In the genomic region with DNA sequence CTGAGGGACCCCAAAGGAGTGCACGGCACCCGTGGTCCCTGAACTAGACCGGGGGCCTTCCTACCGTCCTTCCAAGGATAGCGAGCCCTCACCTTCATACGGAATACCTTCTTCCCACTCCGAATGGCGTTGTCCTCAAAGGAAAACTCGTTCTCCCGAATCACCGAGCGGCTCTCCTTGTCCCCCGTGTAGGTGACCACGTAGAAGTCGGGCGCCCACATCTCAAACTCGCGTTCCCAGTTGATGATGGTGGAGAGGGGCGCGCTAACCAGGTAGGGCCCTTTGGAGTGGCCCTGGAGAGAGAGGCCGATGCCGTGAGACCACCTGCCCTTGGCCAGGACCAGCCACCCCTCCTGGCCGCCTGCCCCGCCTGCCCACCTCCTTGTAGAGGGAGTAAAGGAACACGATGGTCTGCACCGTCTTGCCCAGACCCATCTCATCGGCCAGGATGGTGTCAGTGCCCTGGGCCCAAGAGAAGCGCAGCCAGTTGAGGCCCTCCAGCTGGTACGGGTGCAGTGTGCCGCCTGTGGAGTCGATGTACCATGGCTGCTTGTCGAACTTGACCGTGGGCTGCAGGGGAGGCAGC, we compare ENCODE assay signal across 15 cellular contexts. TPM values are rescaled to one million over a fixed set of nuclear protein-coding genes. Genes with fewer than 3 reads are reported as not detected.
DNase-seq lines count a peak whose midpoint lies in the region; ATAC-seq and TF ChIP-seq lines count a peak whose summit lies in the region.
"Had no signal": no experiment of that assay in that cellular context is flagged by ENCODE, and none has a peak within 500 bp of the region (broad histone marks: within the 10 kb centered on the region; RNA-seq: fewer than 3 reads in every experiment).

No MANE protein-coding gene starts in this region.

- no peak overlapping the region for H2BK5ac ChIP-seq in H9 (ENCODE audit: insufficient read length, low read length)
- H2BK5ac ChIP-seq in neuronal stem cell (ENCODE audit: low read length): no peak overlapping the region

- no CpG with 5 or more reads among the region's 33 CpGs for WGBS in H9 (ENCODE audit: extremely low coverage, insufficient read length, low lambda C conversion rate)
- no CpG with 5 or more reads among the region's 33 CpGs for WGBS in neuronal stem cell (ENCODE audit: extremely low coverage in 2 of 2, insufficient read length in 2 of 2, insufficient replicate concordance in 1 of 2), 2 donors
- WGBS in aorta, 2 donors: 93 to 94% methylated on average over 33 of the region's 33 CpGs

- H3K4me1 Mint-ChIP-seq in H9: peaks cover 0 to 9% of the 10 kb centered on the region in 2 experiments; a peak in 1 of 4 replicates
- H3K4me1 Mint-ChIP-seq: B cell; CD4-positive, alpha-beta memory T cell had no signal

- no peak overlapping the region for H3K4ac ChIP-seq in H9 (ENCODE audit: low read depth, low read length)
- no peak overlapping the region for H3K4ac ChIP-seq in neuronal stem cell (ENCODE audit: low read length)

- H3K4me1 ChIP-seq in H9 (ENCODE audit: insufficient read depth, low read length): no peaks in the 10 kb centered on the region
- H3K4me1 ChIP-seq in neuronal stem cell (ENCODE audit: control insufficient read depth in 2 of 2, insufficient read depth in 1 of 2, low read depth in 1 of 2, low read length in 2 of 2): no peaks in the 10 kb centered on the region
- H3K4me1 ChIP-seq in aorta (ENCODE audit: control insufficient read depth in 1 of 2, insufficient read depth in 2 of 2, low read length in 2 of 2): no peaks in the 10 kb centered on the region
- H3K4me1 ChIP-seq: HAP-1 had no signal

- peaks cover 30% of the 10 kb centered on the region for H3K27me3 Mint-ChIP-seq in H9 (ENCODE audit: low read depth)

- no peaks in the 10 kb centered on the region for H3K9me3 Mint-ChIP-seq in H9
- H3K9me3 Mint-ChIP-seq: CD4-positive, alpha-beta memory T cell; GM23338; HFFc6 had no signal

- H3K4me3 Mint-ChIP-seq in H9: no peak overlapping the region
- H3K4me3 Mint-ChIP-seq: B cell; CD4-positive, alpha-beta memory T cell; GM23338; HFFc6 had no signal

- H3K14ac ChIP-seq in H9 (ENCODE audit: insufficient read depth, low read length): no peak overlapping the region
- H3K14ac ChIP-seq in neuronal stem cell (ENCODE audit: low read length): no peak overlapping the region

- H2BK12ac ChIP-seq in H9 (ENCODE audit: insufficient read length, low read depth, low read length) (no peak overlapping the region), neuronal stem cell (ENCODE audit: low read length) (no peak overlapping the region)

- TF ChIP-seq CTCF in H9 (conservative IDR thresholded peaks at IDR 0.05): no peak

- H4K8ac ChIP-seq in H9 (replicated peaks; ENCODE audit: insufficient read length, low read depth, low read length): no peak overlapping the region
- H4K8ac ChIP-seq in neuronal stem cell (ENCODE audit: low read depth, low read length): no peak overlapping the region

- H3K27me3 ChIP-seq in H9 (ENCODE audit: insufficient read depth, low read length): no peaks in the 10 kb centered on the region
- peaks cover 0 to 68% (median 0%) of the 10 kb centered on the region in 3 experiments for H3K27me3 ChIP-seq in neuronal stem cell (ENCODE audit: control insufficient read depth in 3 of 3, insufficient read depth in 3 of 3, low read depth in 1 of 3, low read length in 3 of 3)
- H3K27me3 ChIP-seq in aorta (ENCODE audit: control insufficient read depth in 1 of 2, insufficient read depth in 2 of 2, low read length in 1 of 2): no peaks in the 10 kb centered on the region

- H4K20me1 ChIP-seq in H9 (ENCODE audit: control insufficient read depth, insufficient read depth, insufficient read length): no peaks in the 10 kb centered on the region

- H3K36me3 ChIP-seq in neuronal stem cell (replicated peaks in 1 of 2; ENCODE audit: control insufficient read depth in 2 of 2, insufficient read depth in 2 of 2, low read length in 2 of 2): no peaks in the 10 kb centered on the region
- H3K36me3 ChIP-seq in aorta (ENCODE audit: control insufficient read depth in 1 of 2, insufficient read depth in 2 of 2, low read length in 1 of 2): no peaks in the 10 kb centered on the region
- H3K36me3 ChIP-seq: HAP-1 had no signal

- H3K79me1 ChIP-seq in H9 (ENCODE audit: insufficient read depth, low read depth, low read length, poor library complexity, severe bottlenecking) (no peaks in the 10 kb centered on the region), neuronal stem cell (ENCODE audit: low read depth, low read length) (no peaks in the 10 kb centered on the region)

- no peaks in the 10 kb centered on the region for H3K23me2 ChIP-seq in H9 (ENCODE audit: insufficient read length, low read depth, low read length, poor library complexity, severe bottlenecking)

- ATAC-seq in Right ventricle myocardium inferior: no peak
- no peak for ATAC-seq in left ventricle myocardium superior
- ATAC-seq in HG02852 (IDR thresholded peaks at IDR 0.05; ENCODE audit: unreplicated experiment): no peak
- ATAC-seq in aorta (ENCODE audit: low FRiP score): no peak

- H4K5ac ChIP-seq in H9 (ENCODE audit: insufficient read length, low read depth, low read length): no peak overlapping the region

- no peak overlapping the region for H2AFZ ChIP-seq in H9 (ENCODE audit: low read length)
- H2AFZ ChIP-seq in neuronal stem cell (ENCODE audit: low read length): no peak overlapping the region
- H2AFZ ChIP-seq: GM23338 had no signal

- H3K9ac ChIP-seq in H9 (ENCODE audit: extremely low read depth, insufficient read length, low read length): no peak overlapping the region
- no peak overlapping the region for H3K9ac ChIP-seq in neuronal stem cell (ENCODE audit: low read depth, low read length, poor library complexity)

- H2BK15ac ChIP-seq in H9 (ENCODE audit: low read depth, low read length) (no peak overlapping the region), neuronal stem cell (ENCODE audit: low read length) (no peak overlapping the region)

- H3K27ac ChIP-seq in H9 (ENCODE audit: insufficient read length, low read depth, low read length): no peak overlapping the region
- no peak overlapping the region for H3K27ac ChIP-seq in neuronal stem cell (replicated peaks; ENCODE audit: low read length)
- no peak overlapping the region for H3K27ac ChIP-seq in aorta (ENCODE audit: low read depth in 1 of 2, low read length in 2 of 2)
- H3K27ac ChIP-seq: 22Rv1 had no signal

- DNase-seq in Right ventricle myocardium inferior (ENCODE audit: missing footprints) (peak; percentile 37), left ventricle myocardium superior (no peak), H9 (no peak), neuronal stem cell (ENCODE audit: low spot score) (no peak), aorta (no peak)
- DNase-seq: C1 segment of cervical spinal cord; CD4-positive, alpha-beta memory T cell; COR-L47; DMS79 treated with DMSO at 0.1 percent for 48 hours; HFFc6 had no signal

- H3K4me2 ChIP-seq in H9 (ENCODE audit: insufficient read depth, insufficient read length, low read length): no peak overlapping the region
- H3K4me2 ChIP-seq in neuronal stem cell (ENCODE audit: insufficient read depth, low read length, poor library complexity, severe bottlenecking): no peak overlapping the region
- H3K4me2 ChIP-seq: GM23338 had no signal

- H3K4me3 ChIP-seq in neuronal stem cell (ENCODE audit: low read length in 2 of 2): peak overlapping the region in 1 of 2 donors; percentile 18
- H3K4me3 ChIP-seq in aorta (ENCODE audit: low read length in 2 of 2): no peak overlapping the region
- H3K4me3 ChIP-seq: GM23338, HAP-1 had no signal

- H3K79me2 ChIP-seq in H9 (ENCODE audit: insufficient read depth, low read length): no peaks in the 10 kb centered on the region

- H3K56ac ChIP-seq in H9 (ENCODE audit: insufficient read length, low read depth, low read length): no peak overlapping the region

- H2AK5ac ChIP-seq in H9 (ENCODE audit: insufficient read length, low read length) (no peak overlapping the region), neuronal stem cell (ENCODE audit: low read depth, low read length) (peak overlapping the region; percentile 32)

- no peaks in the 10 kb centered on the region for H3K9me3 ChIP-seq in H9 (ENCODE audit: control insufficient read depth, low read depth, low read length)
- H3K9me3 ChIP-seq in neuronal stem cell (replicated peaks in 1 of 2; ENCODE audit: control insufficient read depth in 2 of 2, insufficient read depth in 1 of 2, low read depth in 1 of 2, low read length in 2 of 2): no peaks in the 10 kb centered on the region
- H3K9me3 ChIP-seq in aorta (ENCODE audit: control insufficient read depth, low read length): no peaks in the 10 kb centered on the region
- H3K9me3 ChIP-seq: HAP-1 had no signal

- no peak overlapping the region for H3T11ph ChIP-seq in H9 (ENCODE audit: low read length)

- H3K18ac ChIP-seq in H9 (ENCODE audit: insufficient read length, low read depth, low read length): no peak overlapping the region
- peak overlapping the region; percentile 72 for H3K18ac ChIP-seq in neuronal stem cell (ENCODE audit: low read length)

- H3K23ac ChIP-seq in H9 (ENCODE audit: insufficient read length, low read depth, low read length) (no peak overlapping the region), neuronal stem cell (ENCODE audit: low read depth, low read length, poor library complexity) (no peak overlapping the region)

- no peaks in the 10 kb centered on the region for H3K36me3 Mint-ChIP-seq in H9 (ENCODE audit: insufficient read depth in 1 of 3, low read depth in 3 of 3)
- H3K36me3 Mint-ChIP-seq: CD4-positive, alpha-beta memory T cell had no signal

- H2BK20ac ChIP-seq in H9 (ENCODE audit: low read depth, low read length, poor library complexity, severe bottlenecking): no peak overlapping the region

- no peak overlapping the region for H2BK120ac ChIP-seq in H9 (ENCODE audit: low read depth, low read length, poor library complexity, severe bottlenecking)
- no peak overlapping the region for H2BK120ac ChIP-seq in neuronal stem cell (ENCODE audit: low read depth, low read length)

- peak overlapping the region; percentile 4 for H4K91ac ChIP-seq in H9 (ENCODE audit: insufficient read length, low read depth, low read length)
- no peak overlapping the region for H4K91ac ChIP-seq in neuronal stem cell (ENCODE audit: low read depth, low read length, poor library complexity)

- H3K27ac Mint-ChIP-seq in H9: no peak overlapping the region
- H3K27ac Mint-ChIP-seq: B cell, GM23338, HFFc6 had no signal

- intact Hi-C loops in Right ventricle myocardium inferior (cut with DNase I) (no loop called here), left ventricle myocardium superior (cut with micrococcal nuclease) (no loop called here), aorta (cut with DNase I) (no loop called here)

RNA-seq across cellular contexts. Expression of gene CHD5, which starts 38.0 kb away (rescaled TPM):
- 0.05 TPM for total RNA-seq in Right ventricle myocardium inferior
- total RNA-seq in left ventricle myocardium superior: 0.12 TPM
- 0.99 and 1.6 TPM in 2 replicates for total RNA-seq in H9 (2021)
- polyA plus RNA-seq in neuronal stem cell (2013, experiment 1 of 2): 0.14 TPM
- polyA plus RNA-seq in neuronal stem cell (2013, experiment 2 of 2): 0.22 TPM
- total RNA-seq in aorta: 1 to 10 TPM in 1 of 2 donors, under 1 TPM in 1; 0.24 to 2.5 TPM
- polyA plus RNA-seq in aorta: under 1 TPM; 0.25 to 0.38 TPM
- polyA plus RNA-seq: CD4-positive, alpha-beta memory T cell had no signal

RNA-seq across cellular contexts. Expression of gene RPL22, which starts 57.3 kb away (rescaled TPM):
- total RNA-seq in Right ventricle myocardium inferior (264 TPM), left ventricle myocardium superior (248 TPM), H9 (2021) (547 and 582 TPM in 2 replicates), aorta (100 to 1,000 TPM; 309 to 335 TPM)
- 1,500 TPM for polyA plus RNA-seq in neuronal stem cell (2013, experiment 1 of 2)
- 1,497 TPM for polyA plus RNA-seq in neuronal stem cell (2013, experiment 2 of 2)
- 100 to 1,000 TPM; 370 to 547 TPM for polyA plus RNA-seq in aorta
